Comparison of ENCODE assay signal across 14 cellular contexts in the genomic region with DNA sequence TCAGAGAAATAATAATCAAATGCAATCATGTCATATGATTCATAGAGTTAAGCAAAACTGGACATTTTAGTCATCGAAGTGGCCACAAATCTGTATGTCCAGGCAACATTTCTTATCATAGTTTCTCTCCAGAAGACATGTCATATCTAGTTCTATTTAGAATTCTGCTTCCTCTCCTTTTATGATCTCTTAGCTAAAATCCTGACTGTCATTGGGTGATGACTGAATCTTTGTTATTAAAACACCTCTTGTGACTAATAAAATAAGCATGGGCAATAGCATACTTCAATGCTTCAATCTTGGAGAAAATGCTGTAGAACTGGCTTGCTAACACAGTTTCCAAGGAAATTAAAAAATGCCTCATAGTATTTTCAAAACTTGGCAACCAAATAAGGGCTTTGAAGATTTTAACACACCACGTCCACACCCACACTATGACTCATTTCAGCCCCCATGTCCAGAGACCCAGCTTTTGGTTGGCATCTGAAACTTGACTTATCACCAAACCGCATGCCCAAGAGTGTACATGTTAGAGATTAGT.
A peak's percentile ranks its signal among the peaks of the same experiment; 100 is the strongest.
DNase-seq lines count a peak whose midpoint lies in the region; ATAC-seq, FAIRE-seq and TF ChIP-seq lines count a peak whose summit lies in the region.
"Had no signal": no experiment of that assay in that cellular context is flagged by ENCODE, and none has a peak within 500 bp of the region (broad histone marks: within the 10 kb centered on the region; RNA-seq: fewer than 3 reads in every experiment).

No MANE protein-coding gene starts in this region.

- H3K27ac ChIP-seq in A549 (peak overlapping the region; percentile 45 to 70; a peak in 5 of 6 replicates), foreskin keratinocyte (peak overlapping the region; percentile 97)

- peaks cover 5% of the 10 kb centered on the region for H3K36me3 Mint-ChIP-seq in HFFc6 (ENCODE audit: low read depth)
- H3K36me3 Mint-ChIP-seq: mesothelial cell of epicardium had no signal

- no peaks in the 10 kb centered on the region for H3K9me3 ChIP-seq in A549

- ATAC-seq in A549 (peak; percentile 75), foreskin keratinocyte (peak; percentile 79), GM18517 (IDR thresholded peaks at IDR 0.05; ENCODE audit: unreplicated experiment) (no peak), GM21367 (IDR thresholded peaks at IDR 0.05; ENCODE audit: unreplicated experiment) (no peak)
- ATAC-seq: T-helper 17 cell had no signal

- TF ChIP-seq EP300 in A549 (IDR thresholded peaks at IDR 0.05): no peak; a peak in 1 of 5 replicates

- no peak for FAIRE-seq in A549 (lab: Jason Lieb, UNC)

- DNase-seq in A549 (ENCODE audit: low read depth in 1 of 2, low spot score in 1 of 2) (peak in 1 of 2 experiments; percentile 51), HFFc6 (peak; percentile 90), amniotic epithelial cell (ENCODE audit: low read depth) (peak; percentile 63), foreskin keratinocyte (peak; percentile 99 to 100), activated gamma-delta T cell treated with Interleukin-2 at 50 U/mL for 16 hours (no peak), NCI-H774 (lab: John Stamatoyannopoulos, UW) (no peak)
- DNase-seq: activated effector memory CD4-positive, alpha-beta T cell treated with anti-CD3 and anti-CD28 coated beads, Interleukin-2, amount 50 U/mL, for 16 hours; hippocampal formation; NCI-H1417; T-helper 17 cell had no signal

- no peaks in the 10 kb centered on the region for H3K9me3 Mint-ChIP-seq in HFFc6
- H3K9me3 Mint-ChIP-seq: dendritic cell treated with granulocyte-macrophage colony-stimulating factor and Interleukin-4, amounts not matched to agents 40 ng/mL and 50 ng/mL, for 4 days had no signal

- TF ChIP-seq RAD21 in A549 (conservative IDR thresholded peaks at IDR 0.05 in 1 of 2, IDR thresholded peaks at IDR 0.05 in 1 of 2): 0 out of 5 replicates have a peak, but pooled peaks of 1 of the 2 experiments have one; percentile 16

- H3K27ac Mint-ChIP-seq in HFFc6: peak overlapping the region; percentile 90
- H3K27ac Mint-ChIP-seq: dendritic cell treated with granulocyte-macrophage colony-stimulating factor and Interleukin-4, amounts not matched to agents 40 ng/mL and 50 ng/mL, for 4 days; mesothelial cell of epicardium; T-helper 17 cell had no signal

- CTCF ChIA-PET in A549 (lab: Yijun Ruan, JAX): interaction anchor here (0.8 to 1.9 kb wide), 3 partner anchors 14 to 360 kb away, joined by 3 to 10 read pairs (median 3); no protein-coding TSS in a partner anchor

- H3K4me1 ChIP-seq in A549: peaks cover 30% of the 10 kb centered on the region
- H3K4me1 ChIP-seq in foreskin keratinocyte: peaks cover 21% of the 10 kb centered on the region

- H3K4me3 ChIP-seq in A549: no peak overlapping the region

- H3K27me3 ChIP-seq in foreskin keratinocyte: no peaks in the 10 kb centered on the region

- TF ChIP-seq CTCF in A549 (IDR thresholded peaks at IDR 0.05): no peak
- TF ChIP-seq CTCF in HFFc6 (IDR thresholded peaks at IDR 0.05): no peak
- TF ChIP-seq CTCF in foreskin keratinocyte (conservative IDR thresholded peaks at IDR 0.05): no peak

- peak overlapping the region; percentile 68 for H3K4me3 Mint-ChIP-seq in HFFc6
- H3K4me3 Mint-ChIP-seq: dendritic cell treated with granulocyte-macrophage colony-stimulating factor and Interleukin-4, amounts not matched to agents 40 ng/mL and 50 ng/mL, for 4 days; mesothelial cell of epicardium; T-helper 17 cell had no signal

- peaks cover 57% of the 10 kb centered on the region for H3K4me1 Mint-ChIP-seq in HFFc6 (ENCODE audit: low read depth)
- H3K4me1 Mint-ChIP-seq: T-helper 17 cell had no signal

- TF ChIP-seq POLR2A in A549 (IDR thresholded peaks at IDR 0.05; ENCODE audit: low read length): no peak

- 12% methylated on average over 3 of the region's 3 CpGs for WGBS in A549 (ENCODE audit: missing lambda C conversion rate)

- H3K4me2 ChIP-seq in A549: peak overlapping the region; percentile 48

- POLR2A ChIA-PET in A549 (lab: Yijun Ruan, JAX): interaction anchor here (1.0 kb wide), 1 partner anchor 856 kb away, joined by 4 read pairs; no protein-coding TSS in a partner anchor

- H3K27me3 Mint-ChIP-seq in HFFc6 (ENCODE audit: insufficient read depth): peaks cover 3% of the 10 kb centered on the region
- H3K27me3 Mint-ChIP-seq: dendritic cell treated with granulocyte-macrophage colony-stimulating factor and Interleukin-4, amounts not matched to agents 40 ng/mL and 50 ng/mL, for 4 days had no signal

TF ChIP-seq in A549, 52 proteins besides CTCF, POLR2A, EP300 and RAD21:
- TF ChIP-seq FOSL2 (IDR thresholded peaks at IDR 0.05) (no peak; the same call in 1 of the 2 replicates), FOSL2 (CRISPR knock-in tag; IDR thresholded peaks at IDR 0.05) (peak; percentile 45; the same call in 1 of the 2 replicates), KDM1A (IDR thresholded peaks at IDR 0.05; ENCODE audit: low read depth) (no peak), RARB (CRISPR knock-in tag; IDR thresholded peaks at IDR 0.05) (no peak), JUN (IDR thresholded peaks at IDR 0.05) (0 out of 5 replicates have a peak, but pooled peaks of 1 of the 2 experiments have one; percentile 8)

Comparison
In these comparisons a context has a peak if more than half of its experiments do, and no peak if none do; other contexts are left out.
1. ATAC-seq: peak in A549 (2 of 2) and foreskin keratinocyte (single experiment); none in GM18517 (single experiment) and GM21367 (single experiment).
2. DNase-seq: peak in HFFc6 (single experiment), amniotic epithelial cell (single experiment) and foreskin keratinocyte (2 of 2); none in activated gamma-delta T cell treated with Interleukin-2 at 50 U/mL for 16 hours (single experiment) and NCI-H774 (single experiment).